Comparison of ENCODE assay signal across 28 cellular contexts in genomic region chr7:81408728-81409127, GRCh38.
DNase-seq lines count a peak whose midpoint lies in the region; ATAC-seq and FAIRE-seq lines count a peak whose summit lies in the region.
"Had no signal": no experiment of that assay in that cellular context is flagged by ENCODE, and none has a peak within 500 bp of the region (broad histone marks: within the 10 kb centered on the region; RNA-seq: fewer than 3 reads in every experiment).

No MANE protein-coding gene starts in this region.

- no peak overlapping the region for H3K27ac ChIP-seq in epithelial cell of prostate
- H3K27ac ChIP-seq: HL-60, SJSA1 had no signal

- DNase-seq in H4 (ENCODE audit: low spot score) (peak; percentile 24), OCI-M1 (lab: John Stamatoyannopoulos, UW) (peak; percentile 49), epithelial cell of prostate (ENCODE audit: low read depth, low spot score) (peak; percentile 6), urothelium cell line (ENCODE audit: low spot score) (no peak), ureter (ENCODE audit: low spot score) (no peak), KBM-7 (no peak)
- DNase-seq: C1 segment of cervical spinal cord; CD4-positive, alpha-beta memory T cell; COR-L47; DMS53; EL; GDM1; GOT3; HCEC 1CT; Karpas-422; MV-4-11; NCI-H1105 treated with DMSO at 0.1 percent for 48 hours; NCI-H146; NCI-H2029; NCI-H446 treated with DMSO at 0.1 percent for 48 hours; NCI-H526; Right ventricle myocardium superior; RPMI8226 had no signal

- in situ Hi-C loops in KBM-7 (cut with MboI; ENCODE audit: low pct_unique_long_range_greater_than_20kb, low sequenced_read_pairs), result no loop called here

- peak; percentile 20 for FAIRE-seq in urothelium cell line (lab: Jason Lieb, UNC)
- FAIRE-seq: A204.1, GM12878 had no signal

- no peak for ATAC-seq in HG02642 (IDR thresholded peaks at IDR 0.05; ENCODE audit: poor library complexity, unreplicated experiment)
- ATAC-seq: GM12878 had no signal

Comparison
In these comparisons a context has a peak if more than half of its experiments do, and no peak if none do; other contexts are left out.
1. DNase-seq: peak in H4 (single experiment), OCI-M1 (single experiment) and epithelial cell of prostate (single experiment); none in urothelium cell line (single experiment), ureter (single experiment) and KBM-7 (single experiment).